ENCODE assay signal across 8 cellular contexts in the genomic region with DNA sequence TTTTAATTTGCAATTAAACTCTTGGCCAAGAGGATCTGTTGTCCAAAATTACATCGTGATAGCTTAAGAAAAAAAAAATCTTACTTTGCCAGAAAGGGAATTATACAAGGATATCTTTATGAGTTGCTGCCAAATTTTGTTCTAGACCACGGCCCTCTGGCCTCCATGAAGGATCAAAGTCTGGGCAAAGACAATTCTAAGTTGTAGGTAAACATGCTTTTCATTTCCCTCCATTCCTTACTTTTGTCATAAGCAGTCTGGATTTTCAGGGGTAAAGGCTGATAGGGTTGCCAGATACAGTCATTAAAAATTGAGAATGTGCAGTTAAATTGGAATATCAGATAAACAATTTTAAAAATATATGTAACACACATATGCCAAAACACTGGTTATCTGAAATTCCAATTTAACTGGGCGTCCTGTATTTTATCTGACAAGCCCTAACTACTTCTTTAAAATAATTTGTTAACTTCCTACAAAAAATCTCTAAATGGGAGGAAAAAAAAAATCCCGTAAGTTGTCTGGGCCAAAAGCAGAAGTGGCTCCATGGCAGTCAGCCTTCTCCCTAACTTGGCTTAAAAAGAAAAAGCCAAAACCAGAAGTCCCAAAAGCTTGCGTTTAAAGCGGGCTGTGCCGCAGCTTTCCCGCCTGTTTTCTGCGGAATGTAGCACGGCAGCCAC.
DNase-seq lines count a peak whose midpoint lies in the region; ATAC-seq and TF ChIP-seq lines count a peak whose summit lies in the region.

No MANE protein-coding gene starts in this region.

- intact Hi-C loops in posterior vena cava (cut with DNase I): loop anchor here in 1 of 2 donors (5.0 to 10.0 kb wide), 2 partner anchors 123 to 190 kb away; no protein-coding TSS in a partner anchor

- H3K27ac ChIP-seq in WERI-Rb-1 (peak overlapping the region; percentile 97), stomach smooth muscle (ENCODE audit: low read length) (peak overlapping the region; percentile 98)

- H3K36me3 ChIP-seq in WERI-Rb-1: peaks cover 4% of the 10 kb centered on the region; the same call in 1 of the 2 replicates
- H3K36me3 ChIP-seq in stomach smooth muscle (ENCODE audit: control insufficient read depth in 2 of 2, insufficient read depth in 2 of 2, low read length in 2 of 2): no peaks in the 10 kb centered on the region

- H3K4me3 ChIP-seq in WERI-Rb-1 (ENCODE audit: low read depth, low read length) (peak overlapping the region; percentile 81), iPS-11a (ENCODE audit: low read depth, low read length) (peak overlapping the region; percentile 75), stomach smooth muscle (ENCODE audit: low read length in 2 of 2) (peak overlapping the region; percentile 86)

- peak overlapping the region; percentile 92 to 95 for H3K9ac ChIP-seq in stomach smooth muscle (ENCODE audit: low read length in 2 of 2)

- TF ChIP-seq CTCF in WERI-Rb-1 (IDR thresholded peaks at IDR 0.05; ENCODE audit: low read depth, low read length): no peak

- ATAC-seq in HG02588 (IDR thresholded peaks at IDR 0.05; ENCODE audit: unreplicated experiment): no peak

- H3K9me3 ChIP-seq in WERI-Rb-1 (ENCODE audit: severe bottlenecking): no peaks in the 10 kb centered on the region
- no peaks in the 10 kb centered on the region for H3K9me3 ChIP-seq in stomach smooth muscle (ENCODE audit: control insufficient read depth in 2 of 2, low read length in 2 of 2)

- H3K27me3 ChIP-seq in WERI-Rb-1 (ENCODE audit: insufficient read depth, low read depth, severe bottlenecking) (no peaks in the 10 kb centered on the region), stomach smooth muscle (ENCODE audit: control insufficient read depth in 1 of 2, insufficient read depth in 2 of 2, low read length in 2 of 2) (no peaks in the 10 kb centered on the region)

- DNase-seq in NCI-H82 (lab: John Stamatoyannopoulos, UW) (peak; percentile 35), NCI-H82 treated with DMSO at 0.1 percent for 48 hours (lab: John Stamatoyannopoulos, UW; ENCODE audit: unreplicated experiment) (no peak), WERI-Rb-1 (no peak), NCI-H748 treated with DMSO at 0.1 percent for 48 hours (lab: John Stamatoyannopoulos, UW) (no peak), posterior vena cava (ENCODE audit: low spot score) (no peak)

- H3K4me1 ChIP-seq in stomach smooth muscle (ENCODE audit: control insufficient read depth, insufficient read depth, low read length): no peaks in the 10 kb centered on the region
